Comparison of ENCODE assay signal across 28 cellular contexts in genomic region chr16:4157376-4157825, GRCh38.
"Had no signal": no experiment of that assay in that cellular context is flagged by ENCODE, and none has a peak within 500 bp of the region (broad histone marks: within the 10 kb centered on the region; RNA-seq: fewer than 3 reads in every experiment).

No MANE protein-coding gene starts in this region.

- H3K36me3 Mint-ChIP-seq: activated naive CD8-positive, alpha-beta T cell had no signal

- H3K4me1 Mint-ChIP-seq: endodermal cell had no signal

- H3K4me3 Mint-ChIP-seq: activated CD4-positive, alpha-beta memory T cell treated with anti-CD3 and anti-CD28 coated beads, Interleukin-2, amount 10 ng/mL, durations not matched to agents 7 days and 5 days; activated CD4-positive, alpha-beta T cell treated with anti-CD3 and anti-CD28 coated beads, Interleukin-2, amount 10 ng/mL, durations not matched to agents 7 days and 5 days; activated naive CD8-positive, alpha-beta T cell; activated T-cell treated with anti-CD3 and anti-CD28 coated beads, Interleukin-2, amount 50 U/mL, for 24 hours; activated T-cell treated with anti-CD3 and anti-CD28 coated beads, Interleukin-2, amount 50 U/mL, for 72 hours; dendritic cell treated with granulocyte-macrophage colony-stimulating factor and Interleukin-4, amounts not matched to agents 40 ng/mL and 50 ng/mL, for 4 days; endodermal cell had no signal

- ATAC-seq: activated T-cell treated with anti-CD3 and anti-CD28 coated beads, Interleukin-2, amount 50 U/mL, for 72 hours; body of pancreas; esophagus mucosa had no signal

- H3K27ac Mint-ChIP-seq: activated CD4-positive, alpha-beta memory T cell treated with anti-CD3 and anti-CD28 coated beads, Interleukin-2, amount 10 ng/mL, durations not matched to agents 7 days and 5 days; activated CD4-positive, alpha-beta T cell treated with anti-CD3 and anti-CD28 coated beads, Interleukin-2, amount 10 ng/mL, durations not matched to agents 7 days and 5 days; activated T-cell treated with anti-CD3 and anti-CD28 coated beads, Interleukin-2, amount 50 U/mL, for 24 hours; activated T-cell treated with anti-CD3 and anti-CD28 coated beads, Interleukin-2, amount 50 U/mL, for 72 hours; dendritic cell treated with granulocyte-macrophage colony-stimulating factor and Interleukin-4, amounts not matched to agents 40 ng/mL and 50 ng/mL, for 4 days; endodermal cell had no signal

- DNase-seq: activated CD4-positive, alpha-beta memory T cell treated with anti-CD3 and anti-CD28 coated beads, Interleukin-2, amount 10 ng/mL, durations not matched to agents 7 days and 5 days; activated CD4-positive, alpha-beta T cell treated with anti-CD3 and anti-CD28 coated beads for 1 hour; activated CD4-positive, alpha-beta T cell treated with anti-CD3 and anti-CD28 coated beads for 4 hours; activated CD4-positive, alpha-beta T cell treated with anti-CD3 and anti-CD28 coated beads, Interleukin-2, amount 10 ng/mL, durations not matched to agents 7 days and 5 days; activated CD4-positive, alpha-beta T cell treated with anti-CD3 and anti-CD28 coated beads, Interleukin-2, amount 50 U/mL, for 4 hours; activated CD8-positive, alpha-beta memory T cell treated with anti-CD3 and anti-CD28 coated beads, Interleukin-2, amount 50 U/mL, for 48 hours; activated gamma-delta T cell treated with Interleukin-2 at 50 U/mL for 16 hours; activated naive CD4-positive, alpha-beta T cell treated with anti-CD3 and anti-CD28 coated beads, Interleukin-2, amount 50 U/mL, for 16 hours; activated naive CD4-positive, alpha-beta T cell treated with Interleukin-2 at 50 U/mL for 16 hours; activated T-cell treated with anti-CD3 and anti-CD28 coated beads for 4 hours; activated T-cell treated with anti-CD3 and anti-CD28 coated beads, Interleukin-2, amount 50 U/mL, for 24 hours; activated T-cell treated with anti-CD3 and anti-CD28 coated beads, Interleukin-2, amount 50 U/mL, for 72 hours; adrenal gland; amygdala; aorta; body of pancreas; central memory CD4-positive, alpha-beta T cell; cerebellar nuclear complex; dorsolateral prefrontal cortex; effector memory CD4-positive, alpha-beta T cell; endodermal cell; foreskin fibroblast; head of caudate nucleus; T-helper 1 cell; T-helper 2 cell had no signal

- H3K27me3 Mint-ChIP-seq: activated naive CD8-positive, alpha-beta T cell; activated T-cell treated with anti-CD3 and anti-CD28 coated beads, Interleukin-2, amount 50 U/mL, for 24 hours had no signal

- H3K9me3 Mint-ChIP-seq: activated CD4-positive, alpha-beta memory T cell treated with anti-CD3 and anti-CD28 coated beads, Interleukin-2, amount 10 ng/mL, durations not matched to agents 7 days and 5 days; activated CD4-positive, alpha-beta T cell treated with anti-CD3 and anti-CD28 coated beads, Interleukin-2, amount 10 ng/mL, durations not matched to agents 7 days and 5 days; activated T-cell treated with anti-CD3 and anti-CD28 coated beads, Interleukin-2, amount 50 U/mL, for 24 hours; dendritic cell treated with granulocyte-macrophage colony-stimulating factor and Interleukin-4, amounts not matched to agents 40 ng/mL and 50 ng/mL, for 4 days; endodermal cell had no signal
